1 cellular context compared by ENCODE assay signal in genomic region chr1:37473431-37474050, GRCh38.
TF ChIP-seq lines count a peak whose summit lies in the region.

No MANE protein-coding gene starts in this region.

TF ChIP-seq in K562, 482 proteins besides CTCF, POLR2A, EP300 and RAD21 (continued from another document and continues in another):
- TF ChIP-seq PATZ1 (CRISPR knock-in tag; IDR thresholded peaks at IDR 0.05; ENCODE audit: borderline replicate concordance) = no peak
- 0 out of 2 replicates have a peak, but pooled peaks have one; percentile 46 for TF ChIP-seq HDAC2 (IDR thresholded peaks at IDR 0.05)
- TF ChIP-seq FOXO4 (CRISPR knock-in tag; IDR thresholded peaks at IDR 0.05) = no peak
- TF ChIP-seq PURB (CRISPR knock-in tag; IDR thresholded peaks at IDR 0.05; ENCODE audit: low read depth) = no peak
- no peak for TF ChIP-seq SREBF1 (IDR thresholded peaks at IDR 0.05; ENCODE audit: borderline replicate concordance, low read depth, low read length)
- TF ChIP-seq ETS1 (conservative IDR thresholded peaks at IDR 0.05; ENCODE audit: control insufficient read depth, low read depth, low read length) = no peak
- no peak for TF ChIP-seq L3MBTL2 (IDR thresholded peaks at IDR 0.05)
- no peak for TF ChIP-seq ZNF239 (CRISPR knock-in tag; IDR thresholded peaks at IDR 0.05)
- TF ChIP-seq NCOA2 (IDR thresholded peaks at IDR 0.05; ENCODE audit: partially characterized antibody in 2 of 2) = no peak
- TF ChIP-seq HDGF (IDR thresholded peaks at IDR 0.05) = no peak; the same call in 1 of the 2 replicates
- TF ChIP-seq THRA (IDR thresholded peaks at IDR 0.05) = no peak
- TF ChIP-seq MYC (IDR thresholded peaks at IDR 0.05; ENCODE audit: low read depth, low read length) = 0 out of 2 replicates have a peak, but pooled peaks have one; percentile 39
- TF ChIP-seq MYC (CRISPR knock-in tag; IDR thresholded peaks at IDR 0.05; ENCODE audit: borderline replicate concordance, low read depth) = no peak
- no peak for TF ChIP-seq ZNF511 (CRISPR knock-in tag; IDR thresholded peaks at IDR 0.05)
- TF ChIP-seq HOXB6 (CRISPR knock-in tag; IDR thresholded peaks at IDR 0.05; ENCODE audit: borderline replicate concordance) = no peak
- peak; percentile 19 for TF ChIP-seq CTCFL (IDR thresholded peaks at IDR 0.05; ENCODE audit: borderline replicate concordance, insufficient read depth, low read depth, low read length, poor library complexity, severe bottlenecking)
- TF ChIP-seq BHLHE40 (IDR thresholded peaks at IDR 0.05; ENCODE audit: low read length) = peak; percentile 17; the same call in 1 of the 2 replicates
- TF ChIP-seq NFXL1 (CRISPR knock-in tag; IDR thresholded peaks at IDR 0.05) = no peak
- TF ChIP-seq ZNF23 (CRISPR knock-in tag; IDR thresholded peaks at IDR 0.05) = no peak
- no peak for TF ChIP-seq KDM5B (IDR thresholded peaks at IDR 0.05; ENCODE audit: insufficient replicate concordance, low read depth, low read length)
- no peak for TF ChIP-seq GTF2B (IDR thresholded peaks at IDR 0.05; ENCODE audit: extremely low read depth, insufficient read length)
- 0 out of 2 replicates have a peak, but pooled peaks have one; percentile 38 for TF ChIP-seq NKRF (IDR thresholded peaks at IDR 0.05; ENCODE audit: borderline replicate concordance)
- no peak for TF ChIP-seq OTX1 (CRISPR knock-in tag; IDR thresholded peaks at IDR 0.05)
- TF ChIP-seq ZNF77 (CRISPR knock-in tag; IDR thresholded peaks at IDR 0.05) = no peak
- TF ChIP-seq POLR2AphosphoS5 (IDR thresholded peaks at IDR 0.05; ENCODE audit: control insufficient read depth, insufficient read depth, low read depth, low read length) = no peak
- TF ChIP-seq ZEB2 (IDR thresholded peaks at IDR 0.05) = no peak
- TF ChIP-seq ZNF146 (CRISPR knock-in tag; IDR thresholded peaks at IDR 0.05; ENCODE audit: unreplicated experiment) = no peak
- TF ChIP-seq DPF2 (IDR thresholded peaks at IDR 0.05) = 0 out of 2 replicates have a peak, but pooled peaks have one; percentile 19
- TF ChIP-seq ZNF263 (CRISPR knock-in tag; IDR thresholded peaks at IDR 0.05; ENCODE audit: borderline replicate concordance) = peak; percentile 75
- TF ChIP-seq KDM1A (IDR thresholded peaks at IDR 0.05) = 0 out of 4 replicates have a peak, but pooled peaks of 1 of the 2 experiments have one; percentile 7
- TF ChIP-seq SRSF9 (IDR thresholded peaks at IDR 0.05; ENCODE audit: borderline replicate concordance, low read depth, low read length) = no peak
- TF ChIP-seq PCBP2 (IDR thresholded peaks at IDR 0.05; ENCODE audit: low read depth, low read length, poor library complexity, severe bottlenecking) = no peak
- TF ChIP-seq ZNF280B (CRISPR knock-in tag; IDR thresholded peaks at IDR 0.05) = no peak
- no peak for TF ChIP-seq RBFOX2 (IDR thresholded peaks at IDR 0.05; ENCODE audit: low read depth, low read length)
- no peak for TF ChIP-seq TRIM25 (IDR thresholded peaks at IDR 0.05; ENCODE audit: borderline replicate concordance)
- TF ChIP-seq THAP12 (CRISPR knock-in tag; IDR thresholded peaks at IDR 0.05) = no peak
- TF ChIP-seq ZBTB17 (CRISPR knock-in tag; IDR thresholded peaks at IDR 0.05) = no peak
- TF ChIP-seq SAFB (IDR thresholded peaks at IDR 0.05; ENCODE audit: borderline replicate concordance, low read depth, low read length) = no peak
